ENCODE assay signal across 25 cellular contexts in genomic region chr9:136147890-136148714, GRCh38. TPM values are rescaled to one million over a fixed set of nuclear protein-coding genes. Genes with fewer than 3 reads are reported as not detected.
DNase-seq lines count a peak whose midpoint lies in the region; ATAC-seq and TF ChIP-seq lines count a peak whose summit lies in the region.
"Had no signal": no experiment of that assay in that cellular context is flagged by ENCODE, and none has a peak within 500 bp of the region (broad histone marks: within the 10 kb centered on the region; RNA-seq: fewer than 3 reads in every experiment).

No MANE protein-coding gene starts in this region.

- H3K4me1 ChIP-seq in BE2C (no peaks in the 10 kb centered on the region), NT2/D1 (ENCODE audit: insufficient read depth, insufficient read length) (peaks cover 53% of the 10 kb centered on the region)
- H3K4me1 ChIP-seq: body of pancreas, gastroesophageal sphincter, pancreas had no signal

- H3K27me3 ChIP-seq in BE2C: no peaks in the 10 kb centered on the region
- H3K27me3 ChIP-seq in NT2/D1 (ENCODE audit: insufficient read depth, insufficient read length): peaks cover 2% of the 10 kb centered on the region
- H3K27me3 ChIP-seq: body of pancreas, pancreas had no signal

- no peak for TF ChIP-seq CTCF in BE2C (IDR thresholded peaks at IDR 0.05; ENCODE audit: low read depth, low read length)

- H3K4me3 ChIP-seq in BE2C (ENCODE audit: low read depth, low read length) (no peak overlapping the region), NT2/D1 (ENCODE audit: insufficient read length, low read depth) (peak overlapping the region; percentile 6)
- H3K4me3 ChIP-seq: body of pancreas, esophagus squamous epithelium, gastroesophageal sphincter, pancreas had no signal

- ATAC-seq in GM18870 (IDR thresholded peaks at IDR 0.05; ENCODE audit: unreplicated experiment) (no peak), HG02840 (IDR thresholded peaks at IDR 0.05; ENCODE audit: low FRiP score, unreplicated experiment) (no peak)
- ATAC-seq: body of pancreas; gastroesophageal sphincter; pancreas; stimulated activated memory B cell treated with anti-CD40 and anti-IgM and Interleukin-4, amounts not matched to agents 10 μg/mL and 1 μg/mL and 100 μg/mL, for 72 hours; T-helper 17 cell had no signal

- H3K9me3 ChIP-seq in BE2C (no peaks in the 10 kb centered on the region), NT2/D1 (ENCODE audit: insufficient read depth, low read length) (no peaks in the 10 kb centered on the region)
- H3K9me3 ChIP-seq: body of pancreas, esophagus squamous epithelium, gastroesophageal sphincter, pancreas had no signal

- peak overlapping the region; percentile 53 for H3K9ac ChIP-seq in NT2/D1 (ENCODE audit: insufficient read length, low read depth)

- H3K36me3 ChIP-seq in BE2C (no peaks in the 10 kb centered on the region), NT2/D1 (ENCODE audit: insufficient read depth, insufficient read length, low read length) (no peaks in the 10 kb centered on the region)
- H3K36me3 ChIP-seq: esophagus squamous epithelium, gastroesophageal sphincter, pancreas had no signal

- DNase-seq in BE2C: peak; percentile 13
- peak; percentile 50 for DNase-seq in DMS 273 treated with DMSO at 0.1 percent for 48 hours (lab: John Stamatoyannopoulos, UW)
- DNase-seq in NT2/D1 (ENCODE audit: low read depth, low spot score): no peak
- DNase-seq in myocyte (ENCODE audit: low read depth): peak; percentile 66
- no peak for DNase-seq in KG1 (lab: John Stamatoyannopoulos, UW)
- DNase-seq: activated CD4-positive, alpha-beta T cell treated with anti-CD3 and anti-CD28 coated beads, Interleukin-2, amount 50 U/mL, for 1 hour; activated CD8-positive, alpha-beta memory T cell treated with anti-CD3 and anti-CD28 coated beads, Interleukin-2, amount 50 U/mL, for 4 hours; activated effector memory CD4-positive, alpha-beta T cell treated with Interleukin-2 at 50 U/mL for 16 hours; body of pancreas; CD4-positive, alpha-beta T cell; effector memory CD4-positive, alpha-beta T cell; esophagus squamous epithelium; HFFc6; kidney; MV-4-11; naive B cell; NCI-H187; stimulated activated CD4-positive, alpha-beta T cell treated with anti-CD3 and anti-CD28 coated beads, Interleukin-1b, Interleukin-23, amount 100 ng/mL, for 48 hours; T-helper 17 cell had no signal

RNA-seq across cellular contexts. Expression of gene TMEM250, which starts 29.4 kb away (rescaled TPM):
- 50.2 TPM for polyA plus RNA-seq in BE2C (2012; ENCODE audit: insufficient read depth, insufficient read length, low read depth)
- total RNA-seq in myocyte: 38.9 and 41.5 TPM in 2 replicates
- polyA plus RNA-seq in myocyte (2012): 38.7 TPM

RNA-seq across cellular contexts. Expression of gene NACC2, which starts 53.0 kb away (rescaled TPM):
- 7.1 TPM for polyA plus RNA-seq in BE2C (2012; ENCODE audit: insufficient read depth, insufficient read length, low read depth)
- total RNA-seq in myocyte: 22.8 and 31.6 TPM in 2 replicates
- 16.2 TPM for polyA plus RNA-seq in myocyte (2012)

RNA-seq across cellular contexts. Expression of gene LHX3, which starts 56.8 kb away (rescaled TPM):
- polyA plus RNA-seq in BE2C (2012; ENCODE audit: insufficient read depth, insufficient read length, low read depth): not detected
- total RNA-seq in myocyte: not detected in 2 replicates
- not detected for polyA plus RNA-seq in myocyte (2012)
- total RNA-seq: body of pancreas, esophagus squamous epithelium, gastroesophageal sphincter, HFFc6, kidney, pancreas, SK-MEL-5 had no signal
- polyA plus RNA-seq: pancreas had no signal

Comparison
In these comparisons a context has a peak if more than half of its experiments do, and no peak if none do; other contexts are left out.
1. DNase-seq: peak in BE2C (single experiment), DMS 273 treated with DMSO at 0.1 percent for 48 hours (single experiment) and myocyte (single experiment); none in NT2/D1 (single experiment) and KG1 (single experiment).